Comparison of ENCODE assay signal across 8 cellular contexts in the genomic region with DNA sequence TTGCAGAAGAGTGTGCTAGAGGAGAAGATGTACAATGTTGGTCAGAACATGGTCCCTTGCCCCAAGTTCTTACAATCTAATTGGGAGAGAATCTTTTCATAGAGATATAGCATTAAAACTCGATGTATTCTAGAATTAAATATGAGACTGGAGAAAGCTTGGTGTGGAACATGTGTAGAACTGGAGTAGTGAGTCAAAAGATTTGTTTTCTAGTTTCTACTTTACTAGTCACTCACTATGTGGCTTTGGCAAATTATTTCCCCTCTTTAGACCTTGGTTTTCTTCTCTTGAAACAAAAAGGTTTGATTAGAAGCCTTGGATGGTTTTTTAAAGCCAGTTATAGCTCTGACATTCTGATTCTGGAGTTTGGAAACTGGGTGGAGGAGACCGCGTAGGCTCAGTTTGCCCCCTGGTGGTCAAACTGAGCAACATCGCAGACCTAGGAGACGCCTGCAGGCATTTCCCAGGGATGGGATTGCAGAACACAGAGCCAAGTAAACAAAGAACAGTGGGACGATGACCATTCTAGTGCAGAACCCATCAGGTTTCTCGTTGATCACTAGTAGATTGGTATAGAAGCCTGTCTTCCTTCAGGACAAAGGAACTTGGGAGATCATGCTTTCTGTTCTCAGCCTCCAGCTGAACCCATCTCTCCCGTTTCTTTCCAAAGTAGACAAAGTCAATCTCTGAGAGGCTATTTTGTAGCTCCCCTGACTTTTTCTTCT. TPM values are rescaled to one million over a fixed set of nuclear protein-coding genes. Genes with fewer than 3 reads are reported as not detected.
DNase-seq lines count a peak whose midpoint lies in the region; ATAC-seq, FAIRE-seq and TF ChIP-seq lines count a peak whose summit lies in the region.

No MANE protein-coding gene starts in this region.

- no peak overlapping the region for H3K27ac Mint-ChIP-seq in CD8-positive, alpha-beta T cell
- H3K27ac Mint-ChIP-seq in activated T-helper 17 cell treated with anti-CD3 and anti-CD28 coated beads, Interleukin-2, amount 50 U/mL, for 72 hours, result no peak overlapping the region

- POLR2A ChIA-PET in CD8-positive, alpha-beta T cell (lab: Charles Lee), result interaction anchor here (1.2 kb wide), 1 partner anchor 9 kb away, joined by 6 read pairs; a partner anchor contains a TSS

- no peaks in the 10 kb centered on the region for H3K36me3 Mint-ChIP-seq in CD8-positive, alpha-beta T cell
- no peaks in the 10 kb centered on the region for H3K36me3 Mint-ChIP-seq in activated T-helper 17 cell treated with anti-CD3 and anti-CD28 coated beads, Interleukin-2, amount 50 U/mL, for 72 hours (ENCODE audit: low read depth)

- TF ChIP-seq CTCF in CD8-positive, alpha-beta T cell (IDR thresholded peaks at IDR 0.05), result peak; percentile 94
- TF ChIP-seq CTCF in pancreas (IDR thresholded peaks at IDR 0.05), result peak; percentile 77 to 93 (median 88)

- H3K27ac ChIP-seq in CD8-positive, alpha-beta T cell (ENCODE audit: low read depth, low read length), result no peak overlapping the region
- no peak overlapping the region for H3K27ac ChIP-seq in pancreas

- no peaks in the 10 kb centered on the region for H3K9me3 Mint-ChIP-seq in CD8-positive, alpha-beta T cell
- no peaks in the 10 kb centered on the region for H3K9me3 Mint-ChIP-seq in activated T-helper 17 cell treated with anti-CD3 and anti-CD28 coated beads, Interleukin-2, amount 50 U/mL, for 72 hours

- H3K36me3 ChIP-seq in CD8-positive, alpha-beta T cell (ENCODE audit: insufficient read depth, low read length), result no peaks in the 10 kb centered on the region
- H3K36me3 ChIP-seq in H7 (replicated peaks; ENCODE audit: control insufficient read depth, insufficient read depth, low read length), result no peaks in the 10 kb centered on the region
- no peaks in the 10 kb centered on the region for H3K36me3 ChIP-seq in pancreas

- peaks cover 25% of the 10 kb centered on the region for H3K27me3 Mint-ChIP-seq in CD8-positive, alpha-beta T cell (ENCODE audit: low read depth)
- peaks cover 26% of the 10 kb centered on the region for H3K27me3 Mint-ChIP-seq in activated T-helper 17 cell treated with anti-CD3 and anti-CD28 coated beads, Interleukin-2, amount 50 U/mL, for 72 hours

- intact Hi-C loops in CD8-positive, alpha-beta T cell (cut with DNase I, micrococcal nuclease), result loop anchor here (1.0 to 10.0 kb wide), 2 partner anchors 37 to 1705 kb away; a partner anchor contains a TSS
- intact Hi-C loops in pancreas (cut with DNase I), result loop anchor here in 1 of 3 donors (10.0 kb wide), 1 partner anchor 105 kb away; no protein-coding TSS in a partner anchor

- peaks cover 5% of the 10 kb centered on the region for H3K4me1 Mint-ChIP-seq in CD8-positive, alpha-beta T cell (ENCODE audit: low read depth)
- H3K4me1 Mint-ChIP-seq in activated T-helper 17 cell treated with anti-CD3 and anti-CD28 coated beads, Interleukin-2, amount 50 U/mL, for 72 hours, result peaks cover 8% of the 10 kb centered on the region

- ATAC-seq in CD8-positive, alpha-beta T cell, result peak; percentile 90
- ATAC-seq in activated T-helper 17 cell treated with anti-CD3 and anti-CD28 coated beads, Interleukin-2, amount 50 U/mL, for 72 hours (replicated peaks), result peak; percentile 86
- ATAC-seq in pancreas (peak; percentile 83 to 98 (median 97)), GM21529 (IDR thresholded peaks at IDR 0.05; ENCODE audit: unreplicated experiment) (no peak)

- H3K9me3 ChIP-seq in CD8-positive, alpha-beta T cell (ENCODE audit: low read length), result no peaks in the 10 kb centered on the region
- H3K9me3 ChIP-seq in pancreas, result no peaks in the 10 kb centered on the region

- DNase-seq in CD8-positive, alpha-beta T cell, result peak in 5 of 7 experiments; percentile 17 to 63 (median 38)
- DNase-seq in H7 (peak; percentile 87), NOMO-1 (lab: John Stamatoyannopoulos, UW; ENCODE audit: unreplicated experiment in 2 of 2) (peak; percentile 20 to 34), frontal cortex (ENCODE audit: low spot score in 2 of 2) (peak; percentile 55 to 64), pancreas (peak in 4 of 6 donors; percentile 29 to 70 (median 58)), DMS153 treated with DMSO at 0.1 percent for 48 hours (lab: John Stamatoyannopoulos, UW; ENCODE audit: unreplicated experiment) (no peak)

- 14 to 17% methylated on average over 8 of the region's 8 CpGs for WGBS in pancreas, 2 donors

- no peaks in the 10 kb centered on the region for H3K27me3 ChIP-seq in CD8-positive, alpha-beta T cell (ENCODE audit: insufficient read depth, low read length)
- peaks cover 2% of the 10 kb centered on the region; the same call in 1 of the 2 replicates for H3K27me3 ChIP-seq in H7 (ENCODE audit: control insufficient read depth, insufficient read depth, low read length)
- H3K27me3 ChIP-seq in pancreas, result no peaks in the 10 kb centered on the region

- peaks cover 6% of the 10 kb centered on the region for H3K4me1 ChIP-seq in CD8-positive, alpha-beta T cell (ENCODE audit: insufficient read depth, low read length)
- no peaks in the 10 kb centered on the region for H3K4me1 ChIP-seq in pancreas

- H3K4me3 ChIP-seq in CD8-positive, alpha-beta T cell (ENCODE audit: low read depth, low read length), result no peak overlapping the region
- H3K4me3 ChIP-seq in H7 (ENCODE audit: insufficient read depth, low read depth, low read length), result no peak overlapping the region
- no peak overlapping the region for H3K4me3 ChIP-seq in pancreas

- no peak overlapping the region for H3K4me3 Mint-ChIP-seq in CD8-positive, alpha-beta T cell
- H3K4me3 Mint-ChIP-seq in activated T-helper 17 cell treated with anti-CD3 and anti-CD28 coated beads, Interleukin-2, amount 50 U/mL, for 72 hours, result no peak overlapping the region

- no peak for FAIRE-seq in frontal cortex (lab: Jason Lieb, UNC)
- no peak for FAIRE-seq in pancreas (lab: Jason Lieb, UNC)

- CTCF ChIA-PET in CD8-positive, alpha-beta T cell (lab: Charles Lee), result interaction anchor here (0.5 to 5.3 kb wide), 18 partner anchors 10 to 485 kb away, joined by 3 to 54 read pairs (median 4); a partner anchor contains a TSS

RNA-seq across cellular contexts. Expression of a gene that starts 8.5 kb away (rescaled TPM):
- not detected for total RNA-seq in CD8-positive, alpha-beta T cell
- total RNA-seq in H7 (2014; rRNA removed; shearing (Covaris generic)), result not detected in 2 replicates
- total RNA-seq in activated T-helper 17 cell treated with anti-CD3 and anti-CD28 coated beads, Interleukin-2, amount 50 U/mL, for 72 hours, result not detected
- total RNA-seq in frontal cortex, result not detected
- 1 to 10 TPM in 2 of 6 donors, under 1 TPM in 3, not detected in 1; 0.72 to 6.9 (median 0.82) TPM for total RNA-seq in pancreas
- 1 to 10 TPM; 2.0 to 3.8 TPM for polyA plus RNA-seq in pancreas

RNA-seq across cellular contexts. Expression of a gene that starts 8.9 kb away (rescaled TPM):
- total RNA-seq in CD8-positive, alpha-beta T cell, result 10 to 100 TPM; 14.1 to 14.8 TPM
- 9.6 and 12.3 TPM in 2 replicates for total RNA-seq in H7 (2014; rRNA removed; shearing (Covaris generic))
- 10 to 100 TPM; 14.6 to 15.8 TPM for total RNA-seq in activated T-helper 17 cell treated with anti-CD3 and anti-CD28 coated beads, Interleukin-2, amount 50 U/mL, for 72 hours
- total RNA-seq in frontal cortex (29.8 TPM), pancreas (10 to 100 TPM in 1 of 6 donors, 1 to 10 TPM in 5; 6.7 to 12.0 (median 7.5) TPM)
- polyA plus RNA-seq in pancreas, result 1 to 10 TPM; 2.3 to 3.5 TPM
